In genomic region chr17:70968302-70968701, GRCh38 we compare ENCODE assay signal across 18 cellular contexts.
"Had no signal": no experiment of that assay in that cellular context is flagged by ENCODE, and none has a peak within 500 bp of the region (broad histone marks: within the 10 kb centered on the region; RNA-seq: fewer than 3 reads in every experiment).

No MANE protein-coding gene starts in this region.

- DNase-seq: activated CD4-positive, alpha-beta T cell treated with anti-CD3 and anti-CD28 coated beads, Interleukin-2, amount 10 ng/mL, durations not matched to agents 7 days and 5 days; activated CD8-positive, alpha-beta T cell treated with anti-CD3 and anti-CD28 coated beads, Interleukin-2, amount 10 ng/mL, durations not matched to agents 7 days and 5 days; activated naive CD4-positive, alpha-beta T cell treated with anti-CD3 and anti-CD28 coated beads, Interleukin-2, amount 10 ng/mL, durations not matched to agents 7 days and 5 days; activated naive CD8-positive, alpha-beta T cell treated with anti-CD3 and anti-CD28 coated beads, Interleukin-2, amount 50 U/mL, for 24 hours; activated T-cell treated with anti-CD3 and anti-CD28 coated beads, Interleukin-2, amount 50 U/mL, for 24 hours; aorta; effector memory CD8-positive, alpha-beta T cell; heart right ventricle; kidney glomerular epithelial cell; left ventricle myocardium inferior; mucosa of descending colon; naive B cell; retina; stimulated activated naive B cell treated with anti-CD40 and anti-IgM and Interleukin-4, amounts not matched to agents 10 μg/mL and 1 μg/mL and 100 μg/mL, for 72 hours; T1000; upper lobe of left lung had no signal

- ATAC-seq: activated CD8-positive, alpha-beta T cell treated with anti-CD3 and anti-CD28 coated beads, Interleukin-2, amount 10 ng/mL, durations not matched to agents 7 days and 5 days; activated naive CD8-positive, alpha-beta T cell treated with anti-CD3 and anti-CD28 coated beads, Interleukin-2, amount 50 U/mL, for 24 hours; effector memory CD8-positive, alpha-beta T cell; gastroesophageal sphincter; heart right ventricle; mucosa of descending colon; stimulated activated naive B cell treated with anti-CD40 and anti-IgM and Interleukin-4, amounts not matched to agents 10 μg/mL and 1 μg/mL and 100 μg/mL, for 72 hours had no signal

- H3K4me1 ChIP-seq: gastroesophageal sphincter, heart right ventricle, left ventricle myocardium inferior, upper lobe of left lung had no signal

- H3K27ac ChIP-seq: gastroesophageal sphincter, heart right ventricle, left ventricle myocardium inferior, thoracic aorta, upper lobe of left lung had no signal

- H3K27me3 ChIP-seq: gastroesophageal sphincter, heart right ventricle, upper lobe of left lung had no signal

- H3K4me3 ChIP-seq: gastroesophageal sphincter, heart right ventricle, left ventricle myocardium inferior, mucosa of descending colon, thoracic aorta, upper lobe of left lung had no signal

- H3K36me3 ChIP-seq: gastroesophageal sphincter, heart right ventricle, left ventricle myocardium inferior, thoracic aorta, upper lobe of left lung had no signal

- H3K9me3 ChIP-seq: thoracic aorta had no signal
